ENCODE assay signal across 26 cellular contexts in the genomic region with DNA sequence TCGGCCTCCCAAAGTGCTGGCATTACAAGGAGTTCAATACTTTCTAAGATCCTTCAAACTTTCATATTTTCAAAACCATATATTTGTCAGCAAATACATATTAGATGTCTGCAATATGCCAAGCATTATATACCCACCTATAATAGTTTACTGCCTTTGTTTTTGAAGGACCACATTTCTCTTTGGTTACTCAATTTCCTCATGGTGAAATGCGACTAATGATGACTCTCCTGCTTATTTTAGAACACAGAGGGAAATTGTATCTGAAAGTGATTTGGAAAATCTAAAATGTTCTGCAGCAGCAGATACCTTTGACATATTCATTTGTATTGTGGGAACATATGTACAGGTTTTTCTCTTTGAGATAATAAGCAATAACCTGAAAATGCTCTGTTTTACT. TPM values are rescaled to one million over a fixed set of nuclear protein-coding genes. Genes with fewer than 3 reads are reported as not detected.
"Had no signal": no experiment of that assay in that cellular context is flagged by ENCODE, and none has a peak within 500 bp of the region (broad histone marks: within the 10 kb centered on the region; RNA-seq: fewer than 3 reads in every experiment).

No MANE protein-coding gene starts in this region.

- H3K4me1 Mint-ChIP-seq: memory B cell; natural killer cell; stimulated activated effector memory CD8-positive, alpha-beta T cell treated with anti-CD3 and anti-CD28 coated beads, Interleukin-12 subunit alpha, Interleukin-12 subunit beta, amount 100 ng/mL, for 72 hours had no signal

- H3K4me1 ChIP-seq: psoas muscle had no signal

- H3K27me3 ChIP-seq: gastroesophageal sphincter, ovary had no signal

- H3K4me3 ChIP-seq: gastroesophageal sphincter, heart right ventricle, lower lobe of right lung, ovary, psoas muscle, sigmoid colon, stomach, thyroid gland had no signal

- H3K27ac Mint-ChIP-seq: effector memory CD8-positive, alpha-beta T cell; memory B cell; natural killer cell; stimulated activated effector memory CD8-positive, alpha-beta T cell treated with anti-CD3 and anti-CD28 coated beads, Interleukin-12 subunit alpha, Interleukin-12 subunit beta, amount 100 ng/mL, for 72 hours; type B pancreatic cell had no signal

- FAIRE-seq: endometrium had no signal

- H3K9me3 ChIP-seq: gastroesophageal sphincter, heart right ventricle, lower lobe of right lung, ovary, psoas muscle, sigmoid colon, thyroid gland had no signal

- H3K36me3 Mint-ChIP-seq: memory B cell; natural killer cell; stimulated activated effector memory CD8-positive, alpha-beta T cell treated with anti-CD3 and anti-CD28 coated beads, Interleukin-12 subunit alpha, Interleukin-12 subunit beta, amount 100 ng/mL, for 72 hours; type B pancreatic cell had no signal

- DNase-seq: cortex of kidney; effector memory CD8-positive, alpha-beta T cell; heart right ventricle; hippocampal formation; kidney glomerular epithelial cell; left ventricle myocardium superior; lower lobe of right lung; natural killer cell; occipital lobe; ovary; posterior cingulate gyrus; psoas muscle; right cardiac atrium; sigmoid colon; stimulated activated CD4-positive, alpha-beta T cell treated with anti-CD3 and anti-CD28 coated beads, Interleukin-2, amount 100 ng/mL, for 24 hours; stimulated activated CD4-positive, alpha-beta T cell treated with anti-CD3 and anti-CD28 coated beads, Interleukin-4, amount 100 ng/mL, for 24 hours; stimulated activated naive CD4-positive, alpha-beta T cell treated with Interleukin-2 at 50 U/mL for 16 hours; stomach; thyroid gland had no signal

- H3K27ac ChIP-seq: gastroesophageal sphincter, heart right ventricle, lower lobe of right lung, ovary, psoas muscle, sigmoid colon, stomach, thyroid gland had no signal

- H3K9me3 Mint-ChIP-seq: memory B cell, type B pancreatic cell had no signal

- H3K4me3 Mint-ChIP-seq: effector memory CD8-positive, alpha-beta T cell; memory B cell; natural killer cell; stimulated activated effector memory CD8-positive, alpha-beta T cell treated with anti-CD3 and anti-CD28 coated beads, Interleukin-12 subunit alpha, Interleukin-12 subunit beta, amount 100 ng/mL, for 72 hours; type B pancreatic cell had no signal

- H3K36me3 ChIP-seq: gastroesophageal sphincter, heart right ventricle, lower lobe of right lung, ovary, sigmoid colon, stomach, thyroid gland had no signal

- ATAC-seq: effector memory CD8-positive, alpha-beta T cell; gastroesophageal sphincter; heart right ventricle; left ventricle myocardium superior; lower lobe of right lung; natural killer cell; psoas muscle; right cardiac atrium; stimulated activated effector memory CD8-positive, alpha-beta T cell treated with anti-CD3 and anti-CD28 coated beads, Interleukin-12 subunit alpha, Interleukin-12 subunit beta, amount 100 ng/mL, for 72 hours had no signal

RNA-seq across cellular contexts. Expression of a gene that starts 2.7 kb away (rescaled TPM):
- total RNA-seq: dermis microvascular lymphatic vessel endothelial cell, mononuclear cell, natural killer cell had no signal
